Comparison of ENCODE assay signal across 11 cellular contexts in genomic region chr2:216700088-216700567, GRCh38. TPM values are rescaled to one million over a fixed set of nuclear protein-coding genes. Genes with fewer than 3 reads are reported as not detected.
DNase-seq lines count a peak whose midpoint lies in the region; ATAC-seq and TF ChIP-seq lines count a peak whose summit lies in the region.
"Had no signal": no experiment of that assay in that cellular context is flagged by ENCODE, and none has a peak within 500 bp of the region (broad histone marks: within the 10 kb centered on the region; RNA-seq: fewer than 3 reads in every experiment).

No MANE protein-coding gene starts in this region.

- H3K27me3 ChIP-seq in psoas muscle (ENCODE audit: insufficient read depth in 3 of 3, low read length in 2 of 3) (no peaks in the 10 kb centered on the region), right lobe of liver (peaks cover 0 to 3% of the 10 kb centered on the region in 2 donors)

- H3K4me1 ChIP-seq in psoas muscle (peaks cover 65% of the 10 kb centered on the region), right lobe of liver (peaks cover 0 to 2% (median under 1%) of the 10 kb centered on the region in 4 donors)

- H3K27ac ChIP-seq in psoas muscle: peak overlapping the region; percentile 83
- no peak overlapping the region for H3K27ac ChIP-seq in right lobe of liver

- TF ChIP-seq POLR2A in right lobe of liver (IDR thresholded peaks at IDR 0.05): no peak

- ATAC-seq in SK-N-SH treated with all-trans-retinoic acid at 6 μM for 48 hours (peak; percentile 47), psoas muscle (peak in 3 of 4 donors; percentile 9 to 43 (median 33)), right lobe of liver (no peak)
- ATAC-seq in stimulated activated memory B cell treated with anti-CD40 and anti-IgM and Interleukin-4, amounts not matched to agents 10 μg/mL and 1 μg/mL and 100 μg/mL, for 72 hours: no peak
- ATAC-seq: T-helper 17 cell had no signal

- H3K9me3 Mint-ChIP-seq in stimulated activated memory B cell treated with anti-CD40 and anti-IgM and Interleukin-4, amounts not matched to agents 10 μg/mL and 1 μg/mL and 100 μg/mL, for 72 hours: no peaks in the 10 kb centered on the region

- TF ChIP-seq CTCF in psoas muscle (IDR thresholded peaks at IDR 0.05): no peak
- TF ChIP-seq CTCF in right lobe of liver (IDR thresholded peaks at IDR 0.05): no peak

- H3K27ac Mint-ChIP-seq in stimulated activated memory B cell treated with anti-CD40 and anti-IgM and Interleukin-4, amounts not matched to agents 10 μg/mL and 1 μg/mL and 100 μg/mL, for 72 hours: no peak overlapping the region
- H3K27ac Mint-ChIP-seq: T-helper 17 cell had no signal

- H3K4me3 ChIP-seq in psoas muscle: peak overlapping the region; percentile 37
- no peak overlapping the region for H3K4me3 ChIP-seq in right lobe of liver

- no peaks in the 10 kb centered on the region for H3K36me3 ChIP-seq in psoas muscle (ENCODE audit: insufficient read depth in 1 of 2, low read depth in 1 of 2)
- H3K36me3 ChIP-seq in right lobe of liver: no peaks in the 10 kb centered on the region

- DNase-seq in DMS153 (lab: John Stamatoyannopoulos, UW) (peak; percentile 67), NCI-H2081 treated with DMSO at 0.1 percent for 48 hours (lab: John Stamatoyannopoulos, UW) (peak; percentile 90), psoas muscle (no peak), right lobe of liver (no peak), SW480 (ENCODE audit: low spot score) (no peak)
- DNase-seq in stimulated activated CD4-positive, alpha-beta T cell treated with anti-CD3 and anti-CD28 coated beads, Interleukin-4, amount 100 ng/mL, for 24 hours: no peak
- DNase-seq: activated gamma-delta T cell treated with Interleukin-2 at 50 U/mL for 16 hours, Karpas-422, T-helper 17 cell had no signal

- H3K4me1 Mint-ChIP-seq in stimulated activated memory B cell treated with anti-CD40 and anti-IgM and Interleukin-4, amounts not matched to agents 10 μg/mL and 1 μg/mL and 100 μg/mL, for 72 hours: no peaks in the 10 kb centered on the region

- 19 to 28% (median 26%) methylated on average over 7 of the region's 7 CpGs for WGBS in psoas muscle, 3 donors
- 74% methylated on average over 7 of the region's 7 CpGs for WGBS in right lobe of liver (ENCODE audit: insufficient coverage, low coverage, low lambda C conversion rate, missing lambda C conversion rate)

- intact Hi-C loops in psoas muscle (cut with DNase I): loop anchor here in 1 of 2 donors (5.0 kb wide), 2 partner anchors 72 to 107 kb away; no protein-coding TSS in a partner anchor
- intact Hi-C loops in right lobe of liver (cut with DNase I): no loop called here

- H3K36me3 Mint-ChIP-seq in stimulated activated memory B cell treated with anti-CD40 and anti-IgM and Interleukin-4, amounts not matched to agents 10 μg/mL and 1 μg/mL and 100 μg/mL, for 72 hours: no peaks in the 10 kb centered on the region

- H3K9me3 ChIP-seq in psoas muscle (no peaks in the 10 kb centered on the region), right lobe of liver (no peaks in the 10 kb centered on the region)

- H3K27me3 Mint-ChIP-seq in stimulated activated memory B cell treated with anti-CD40 and anti-IgM and Interleukin-4, amounts not matched to agents 10 μg/mL and 1 μg/mL and 100 μg/mL, for 72 hours: peaks cover 37% of the 10 kb centered on the region

- H3K4me3 Mint-ChIP-seq in stimulated activated memory B cell treated with anti-CD40 and anti-IgM and Interleukin-4, amounts not matched to agents 10 μg/mL and 1 μg/mL and 100 μg/mL, for 72 hours: no peak overlapping the region
- H3K4me3 Mint-ChIP-seq: T-helper 17 cell had no signal

TF ChIP-seq in SK-N-SH treated with all-trans-retinoic acid at 6 μM for 48 hours, 23 proteins besides CTCF, POLR2A, EP300 and RAD21:
- no peak for TF ChIP-seq OSR1 (CRISPR knock-in tag; IDR thresholded peaks at IDR 0.05)
- TF ChIP-seq RARB (CRISPR knock-in tag; IDR thresholded peaks at IDR 0.05): no peak
- TF ChIP-seq GLIS3 (CRISPR knock-in tag; IDR thresholded peaks at IDR 0.05): peak; percentile 65; the same call in 1 of the 2 replicates
- TF ChIP-seq BACH2 (CRISPR knock-in tag; IDR thresholded peaks at IDR 0.05; ENCODE audit: borderline replicate concordance): no peak
- peak; percentile 83; the same call in 1 of the 2 replicates for TF ChIP-seq TSHZ2 (CRISPR knock-in tag; IDR thresholded peaks at IDR 0.05)
- no peak for TF ChIP-seq CSRNP3 (CRISPR knock-in tag; IDR thresholded peaks at IDR 0.05)
- TF ChIP-seq TOX (CRISPR knock-in tag; IDR thresholded peaks at IDR 0.05; ENCODE audit: borderline replicate concordance): no peak
- TF ChIP-seq ISL1 (CRISPR knock-in tag; IDR thresholded peaks at IDR 0.05): peak; percentile 87
- TF ChIP-seq POU6F1 (CRISPR knock-in tag; IDR thresholded peaks at IDR 0.05; ENCODE audit: borderline replicate concordance, low read depth): no peak
- peak; percentile 77 for TF ChIP-seq TCF4 (CRISPR knock-in tag; IDR thresholded peaks at IDR 0.05; ENCODE audit: borderline replicate concordance)
- no peak for TF ChIP-seq ARNTL (CRISPR knock-in tag; IDR thresholded peaks at IDR 0.05; ENCODE audit: borderline replicate concordance, low read depth)

RNA-seq across cellular contexts. Expression of gene IGFBP5, which starts 4.8 kb away (rescaled TPM):
- 100 to 1,000 TPM; 216 to 451 (median 286) TPM for total RNA-seq in psoas muscle
- polyA plus RNA-seq in psoas muscle: 100 to 1,000 TPM in 1 of 3 donors, 10 to 100 TPM in 2; 44.9 to 210 (median 56.1) TPM
- total RNA-seq in right lobe of liver: 10 to 100 TPM; 13.7 to 76.0 (median 30.9) TPM
- total RNA-seq: T-helper 17 cell had no signal

Comparison
In these comparisons a context has a peak if more than half of its experiments do, and no peak if none do; other contexts are left out.
1. DNase-seq: peak in DMS153 (single experiment) and NCI-H2081 treated with DMSO at 0.1 percent for 48 hours (single experiment); none in psoas muscle (0 of 2), stimulated activated CD4-positive, alpha-beta T cell treated with anti-CD3 and anti-CD28 coated beads, Interleukin-4, amount 100 ng/mL, for 24 hours (single experiment), right lobe of liver (0 of 3) and SW480 (single experiment).
2. ATAC-seq: peak in SK-N-SH treated with all-trans-retinoic acid at 6 μM for 48 hours (single experiment) and psoas muscle (3 of 4); none in right lobe of liver (0 of 4) and stimulated activated memory B cell treated with anti-CD40 and anti-IgM and Interleukin-4, amounts not matched to agents 10 μg/mL and 1 μg/mL and 100 μg/mL, for 72 hours (single experiment).